Comparison of ENCODE assay signal across 13 cellular contexts in the genomic region with DNA sequence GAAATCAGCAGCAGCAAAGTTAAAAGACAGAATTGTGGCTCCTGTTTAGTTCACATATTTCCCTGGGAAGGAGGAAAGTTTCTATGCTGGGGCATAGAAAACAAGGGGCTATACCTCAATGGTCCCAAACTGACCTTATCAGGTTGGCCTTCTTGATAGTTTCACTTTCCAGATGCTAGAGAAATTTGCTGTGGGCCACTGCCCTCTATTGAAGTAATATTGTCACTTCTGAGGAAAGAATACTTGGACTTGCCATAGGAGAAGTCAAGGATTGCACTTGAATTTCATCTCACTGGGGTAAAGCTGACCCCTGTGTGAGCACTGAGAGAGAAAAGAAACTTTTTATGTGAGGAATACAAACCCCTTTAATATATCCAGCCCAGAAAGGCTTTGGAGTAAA.
DNase-seq lines count a peak whose midpoint lies in the region; ATAC-seq and TF ChIP-seq lines count a peak whose summit lies in the region.
"Had no signal": no experiment of that assay in that cellular context is flagged by ENCODE, and none has a peak within 500 bp of the region (broad histone marks: within the 10 kb centered on the region; RNA-seq: fewer than 3 reads in every experiment).

No MANE protein-coding gene starts in this region.

- no peaks in the 10 kb centered on the region for H3K9me2 ChIP-seq in MM.1S (replicated peaks; ENCODE audit: insufficient read depth, low read length)

- no peaks in the 10 kb centered on the region for H3K36me3 Mint-ChIP-seq in activated naive CD8-positive, alpha-beta T cell treated with anti-CD3 and anti-CD28 coated beads, Interleukin-2, amount 50 U/mL, for 24 hours (ENCODE audit: low read depth)

- H3K79me2 ChIP-seq in MM.1S (ENCODE audit: low read length): no peaks in the 10 kb centered on the region

- H3K27me3 ChIP-seq in MM.1S (replicated peaks; ENCODE audit: insufficient read depth, low read length): no peaks in the 10 kb centered on the region
- H3K27me3 ChIP-seq: esophagus squamous epithelium, MG63 had no signal

- H3K4me3 Mint-ChIP-seq in activated naive CD8-positive, alpha-beta T cell treated with anti-CD3 and anti-CD28 coated beads, Interleukin-2, amount 50 U/mL, for 24 hours: no peak overlapping the region
- H3K4me3 Mint-ChIP-seq: activated CD4-positive, alpha-beta T cell treated with anti-CD3 and anti-CD28 coated beads, Interleukin-2, amount 10 ng/mL, durations not matched to agents 7 days and 5 days had no signal

- H3K4me1 Mint-ChIP-seq in activated naive CD8-positive, alpha-beta T cell treated with anti-CD3 and anti-CD28 coated beads, Interleukin-2, amount 50 U/mL, for 24 hours: peaks cover 6% of the 10 kb centered on the region

- no peak overlapping the region for H3K4me2 ChIP-seq in MM.1S (ENCODE audit: low read depth, low read length)
- H3K4me2 ChIP-seq: A549 had no signal

- H3K9ac ChIP-seq in MM.1S (ENCODE audit: low read length): no peak overlapping the region

- H3K27me3 Mint-ChIP-seq in activated naive CD8-positive, alpha-beta T cell treated with anti-CD3 and anti-CD28 coated beads, Interleukin-2, amount 50 U/mL, for 24 hours: peaks cover 23% of the 10 kb centered on the region

- H3K9me3 Mint-ChIP-seq in activated naive CD8-positive, alpha-beta T cell treated with anti-CD3 and anti-CD28 coated beads, Interleukin-2, amount 50 U/mL, for 24 hours: peaks cover 8% of the 10 kb centered on the region

- peaks cover 7% of the 10 kb centered on the region for H3K4me1 ChIP-seq in MM.1S (ENCODE audit: low read length)
- H3K4me1 ChIP-seq: A549 had no signal

- H4K20me1 ChIP-seq in MM.1S (ENCODE audit: insufficient read depth, low read length): no peaks in the 10 kb centered on the region

- no peak overlapping the region for H3K4me3 ChIP-seq in MM.1S (ENCODE audit: low read length)
- no peak overlapping the region for H3K4me3 ChIP-seq in choroid plexus epithelial cell (ENCODE audit: low read depth, low read length)
- H3K4me3 ChIP-seq in retinal pigment epithelial cell (ENCODE audit: low read length): no peak overlapping the region
- H3K4me3 ChIP-seq: A549, esophagus squamous epithelium, MG63 had no signal

- H3K36me3 ChIP-seq in MM.1S (replicated peaks; ENCODE audit: insufficient read depth, low read length): no peaks in the 10 kb centered on the region
- H3K36me3 ChIP-seq: esophagus squamous epithelium, MG63 had no signal

- no peak for ATAC-seq in GM21390 (IDR thresholded peaks at IDR 0.05; ENCODE audit: unreplicated experiment)
- ATAC-seq in activated naive CD8-positive, alpha-beta T cell treated with anti-CD3 and anti-CD28 coated beads, Interleukin-2, amount 50 U/mL, for 24 hours: no peak
- ATAC-seq: A549 had no signal

- no peak overlapping the region for H3K27ac Mint-ChIP-seq in activated naive CD8-positive, alpha-beta T cell treated with anti-CD3 and anti-CD28 coated beads, Interleukin-2, amount 50 U/mL, for 24 hours
- H3K27ac Mint-ChIP-seq: activated CD4-positive, alpha-beta T cell treated with anti-CD3 and anti-CD28 coated beads, Interleukin-2, amount 10 ng/mL, durations not matched to agents 7 days and 5 days had no signal

- no peak overlapping the region for H3K27ac ChIP-seq in MM.1S (ENCODE audit: low read length)
- H3K27ac ChIP-seq: A549, esophagus squamous epithelium had no signal

- no peaks in the 10 kb centered on the region for H3K9me3 ChIP-seq in MM.1S (replicated peaks; ENCODE audit: insufficient read depth, low read length)
- H3K9me3 ChIP-seq: A549, esophagus squamous epithelium, MG63 had no signal

- no peak overlapping the region for H2AFZ ChIP-seq in MM.1S (ENCODE audit: low read length)

- H3F3A ChIP-seq in MM.1S (ENCODE audit: insufficient read depth, low read length): no peaks in the 10 kb centered on the region

- TF ChIP-seq CTCF in MM.1S (IDR thresholded peaks at IDR 0.05; ENCODE audit: low read length) (peak; percentile 63), choroid plexus epithelial cell (conservative IDR thresholded peaks at IDR 0.05; ENCODE audit: low read depth, low read length) (peak; percentile 48), retinal pigment epithelial cell (conservative IDR thresholded peaks at IDR 0.05; ENCODE audit: low read depth, low read length) (peak; percentile 11)

- DNase-seq in NCI-H82 (lab: John Stamatoyannopoulos, UW) (peak; percentile 2), NCI-H82 treated with DMSO at 0.1 percent for 48 hours (lab: John Stamatoyannopoulos, UW; ENCODE audit: unreplicated experiment) (no peak), MM.1S (peak; percentile 72), choroid plexus epithelial cell (ENCODE audit: low read depth) (peak; percentile 50), retinal pigment epithelial cell (ENCODE audit: low read depth) (no peak), HK-2 (ENCODE audit: unreplicated experiment) (no peak)
- no peak for DNase-seq in activated naive CD8-positive, alpha-beta T cell treated with anti-CD3 and anti-CD28 coated beads, Interleukin-2, amount 50 U/mL, for 24 hours
- DNase-seq: activated CD4-positive, alpha-beta T cell treated with anti-CD3 and anti-CD28 coated beads, Interleukin-2, amount 10 ng/mL, durations not matched to agents 7 days and 5 days; esophagus squamous epithelium; mammary epithelial cell; MG63 had no signal

Comparison
In these comparisons a context has a peak if more than half of its experiments do, and no peak if none do; other contexts are left out.
1. DNase-seq: peak in NCI-H82 (single experiment), MM.1S (single experiment) and choroid plexus epithelial cell (single experiment); none in NCI-H82 treated with DMSO at 0.1 percent for 48 hours (single experiment), retinal pigment epithelial cell (single experiment), activated naive CD8-positive, alpha-beta T cell treated with anti-CD3 and anti-CD28 coated beads, Interleukin-2, amount 50 U/mL, for 24 hours (single experiment) and HK-2 (single experiment).
2. CTCF ChIP-seq: peak in every context shown above with its lines; median percentile 63 in MM.1S; 48 in choroid plexus epithelial cell; 11 in retinal pigment epithelial cell.